8 cellular contexts compared by ENCODE assay signal in the genomic region with DNA sequence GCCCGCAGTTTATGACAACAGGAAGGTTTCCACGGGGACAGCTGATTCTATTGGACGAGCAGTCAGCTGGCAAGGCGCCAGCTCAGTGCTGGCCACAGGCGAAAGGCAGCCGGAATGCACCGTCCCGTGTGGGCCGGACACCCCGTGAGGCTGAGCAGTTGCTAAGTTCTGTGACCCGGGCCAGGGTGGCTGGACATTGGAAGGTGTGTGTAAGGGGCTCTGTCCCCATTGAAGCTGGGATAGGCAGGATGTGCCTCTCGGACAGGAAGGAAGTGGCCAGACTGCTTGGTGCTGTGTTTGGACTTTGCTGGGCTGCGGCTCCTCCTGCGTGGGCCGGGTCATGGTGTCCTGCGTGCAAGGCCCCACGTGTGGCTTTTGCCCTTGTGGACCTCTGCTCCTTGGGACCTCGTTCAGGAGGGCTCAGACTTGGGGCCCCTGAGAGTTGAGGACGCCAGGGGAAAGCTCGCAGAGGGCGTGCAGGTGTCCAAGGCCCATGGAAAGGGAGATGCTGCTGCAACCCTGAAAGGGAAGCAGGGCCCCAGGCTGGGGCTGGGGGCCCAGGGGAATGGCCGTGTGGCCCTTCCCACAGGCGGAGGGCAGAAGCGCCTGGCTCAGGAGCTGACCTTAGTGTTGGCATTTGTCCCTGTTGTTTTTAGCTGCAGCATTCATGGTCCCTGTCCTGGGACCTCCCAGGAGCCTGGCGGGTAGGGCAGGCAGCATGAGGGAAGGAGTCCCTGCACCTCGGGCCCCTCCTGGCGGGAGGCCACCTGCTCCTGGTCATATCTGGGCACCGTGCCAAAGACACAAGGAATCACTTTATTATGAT. TPM values are rescaled to one million over a fixed set of nuclear protein-coding genes. Genes with fewer than 3 reads are reported as not detected.
DNase-seq lines count a peak whose midpoint lies in the region; ATAC-seq lines count a peak whose summit lies in the region.

No MANE protein-coding gene starts in this region.

- H3K9me3 Mint-ChIP-seq in dendritic cell treated with granulocyte-macrophage colony-stimulating factor and Interleukin-4, amounts not matched to agents 40 ng/mL and 50 ng/mL, for 4 days, result no peaks in the 10 kb centered on the region

- H2BK15ac ChIP-seq in mesendoderm (replicated peaks; ENCODE audit: low read depth), result no peak overlapping the region

- no peak overlapping the region for H2BK120ac ChIP-seq in mesendoderm (ENCODE audit: low read depth, low read length)

- H3K27me3 Mint-ChIP-seq in dendritic cell treated with granulocyte-macrophage colony-stimulating factor and Interleukin-4, amounts not matched to agents 40 ng/mL and 50 ng/mL, for 4 days, result peaks cover 5% of the 10 kb centered on the region

- H3K27ac Mint-ChIP-seq in dendritic cell treated with granulocyte-macrophage colony-stimulating factor and Interleukin-4, amounts not matched to agents 40 ng/mL and 50 ng/mL, for 4 days, result peak overlapping the region; percentile 77

- H3K4me3 ChIP-seq in mesendoderm (ENCODE audit: low read length), result no peak overlapping the region

- no peak overlapping the region for H3K4ac ChIP-seq in mesendoderm (ENCODE audit: low read depth, low read length)

- H4K8ac ChIP-seq in mesendoderm (ENCODE audit: low read depth, low read length), result no peak overlapping the region

- no peaks in the 10 kb centered on the region for H3K27me3 ChIP-seq in mesendoderm (ENCODE audit: insufficient read depth, low read length, poor library complexity)

- no peak overlapping the region for H3K9ac ChIP-seq in mesendoderm (ENCODE audit: low read length)

- H3K36me3 ChIP-seq in mesendoderm (ENCODE audit: control insufficient read depth, insufficient read depth, low read length), result no peaks in the 10 kb centered on the region

- peaks cover 10% of the 10 kb centered on the region for H3K79me1 ChIP-seq in mesendoderm (ENCODE audit: low read length)

- H4K5ac ChIP-seq in mesendoderm (ENCODE audit: low read length), result no peak overlapping the region

- peak overlapping the region; percentile 13 for H3K4me3 Mint-ChIP-seq in dendritic cell treated with granulocyte-macrophage colony-stimulating factor and Interleukin-4, amounts not matched to agents 40 ng/mL and 50 ng/mL, for 4 days

- peaks cover 85% of the 10 kb centered on the region for H3K4me1 Mint-ChIP-seq in dendritic cell treated with granulocyte-macrophage colony-stimulating factor and Interleukin-4, amounts not matched to agents 40 ng/mL and 50 ng/mL, for 4 days (ENCODE audit: low read depth)

- H3K4me2 ChIP-seq in mesendoderm (ENCODE audit: low read length), result no peak overlapping the region

- no peak overlapping the region for H3K23ac ChIP-seq in mesendoderm (ENCODE audit: low read length)

- H3K56ac ChIP-seq in mesendoderm (ENCODE audit: low read length), result peak overlapping the region; percentile 34

- H3K79me2 ChIP-seq in mesendoderm (ENCODE audit: control insufficient read depth, insufficient read depth, low read length), result no peaks in the 10 kb centered on the region

- no peak overlapping the region for H2BK5ac ChIP-seq in mesendoderm (ENCODE audit: low read length)

- ATAC-seq in HG02623 (IDR thresholded peaks at IDR 0.05; ENCODE audit: unreplicated experiment) (no peak), HG03571 (IDR thresholded peaks at IDR 0.05; ENCODE audit: unreplicated experiment) (no peak)

- DNase-seq in NCI-H345 (lab: John Stamatoyannopoulos, UW) (peak; percentile 47), NCI-H345 treated with DMSO at 0.1 percent for 48 hours (lab: John Stamatoyannopoulos, UW; ENCODE audit: unreplicated experiment) (no peak), mesendoderm (no peak), HPDE6-E6E7 (ENCODE audit: extremely low spot score) (no peak), SIG-M5 treated with dmso at 0.1 percent for 504 hours (lab: John Stamatoyannopoulos, UW; ENCODE audit: unreplicated experiment) (no peak)

- WGBS in mesendoderm (ENCODE audit: extremely low coverage, insufficient coverage, low lambda C conversion rate), result no CpG with 5 or more reads among the region's 28 CpGs

- no peaks in the 10 kb centered on the region for H3K4me1 ChIP-seq in mesendoderm (ENCODE audit: control insufficient read depth, low read depth, low read length)

- H3K36me3 Mint-ChIP-seq in dendritic cell treated with granulocyte-macrophage colony-stimulating factor and Interleukin-4, amounts not matched to agents 40 ng/mL and 50 ng/mL, for 4 days (ENCODE audit: low read depth), result peaks cover 52% of the 10 kb centered on the region

- H3K18ac ChIP-seq in mesendoderm (ENCODE audit: low read length), result no peak overlapping the region

- intact Hi-C loops in dendritic cell treated with granulocyte-macrophage colony-stimulating factor and Interleukin-4, amounts not matched to agents 40 ng/mL and 50 ng/mL, for 4 days (cut with micrococcal nuclease), result no loop called here

- H3K27ac ChIP-seq in mesendoderm (ENCODE audit: low read depth, low read length), result no peak overlapping the region

- no peak overlapping the region for H2AK5ac ChIP-seq in mesendoderm (ENCODE audit: low read length)

RNA-seq across cellular contexts. Expression of gene BAIAP2, which starts 10.0 kb away (rescaled TPM):
- 12.3 TPM for polyA plus RNA-seq in mesendoderm (2013, experiment 1 of 2)
- 11.6 TPM for polyA plus RNA-seq in mesendoderm (2013, experiment 2 of 2)

RNA-seq across cellular contexts. Expression of gene CHMP6, which starts 53.3 kb away (rescaled TPM):
- polyA plus RNA-seq in mesendoderm (2013, experiment 1 of 2), result 11.6 TPM
- polyA plus RNA-seq in mesendoderm (2013, experiment 2 of 2), result 11.8 TPM
